ENCODE assay signal across 18 cellular contexts in the genomic region with DNA sequence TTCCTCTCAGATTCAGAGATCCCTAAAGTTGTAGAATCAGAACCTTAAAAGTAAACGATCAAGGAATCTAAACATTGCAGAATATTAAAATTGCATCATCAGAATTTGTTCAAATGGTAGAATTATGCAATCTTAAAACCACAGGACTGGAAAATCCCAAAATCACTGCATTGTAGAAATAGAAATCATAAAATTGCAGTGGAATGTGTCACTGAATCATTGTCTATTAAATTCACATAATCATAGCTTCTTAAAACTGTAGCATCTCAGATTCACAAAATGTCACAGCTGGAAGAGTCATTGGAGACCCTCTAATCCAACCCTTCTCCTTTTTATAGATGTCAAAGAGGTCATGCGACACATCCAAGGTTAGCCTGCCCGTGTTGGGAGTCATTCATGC. TPM values are rescaled to one million over a fixed set of nuclear protein-coding genes. Genes with fewer than 3 reads are reported as not detected.
DNase-seq lines count a peak whose midpoint lies in the region; ATAC-seq and TF ChIP-seq lines count a peak whose summit lies in the region.
"Had no signal": no experiment of that assay in that cellular context is flagged by ENCODE, and none has a peak within 500 bp of the region (broad histone marks: within the 10 kb centered on the region; RNA-seq: fewer than 3 reads in every experiment).

No MANE protein-coding gene starts in this region.

- no peak for ATAC-seq in GM19035 (IDR thresholded peaks at IDR 0.05; ENCODE audit: unreplicated experiment)
- ATAC-seq: activated T-helper 17 cell treated with anti-CD3 and anti-CD28 coated beads, Interleukin-2, amount 50 U/mL, for 72 hours; pancreas had no signal

- DNase-seq in ELR (ENCODE audit: low read depth) (peak; percentile 60), fibroblast of pulmonary artery (ENCODE audit: low read depth) (peak; percentile 75), suprapubic skin (ENCODE audit: low spot score in 2 of 2) (no peak), NCI-H128 (lab: John Stamatoyannopoulos, UW; ENCODE audit: unreplicated experiment) (no peak)
- DNase-seq in NK-92 treated with Interleukin-12 subunit alpha and Interleukin-12 subunit beta, amount 100 ng/mL, for 24 hours (lab: John Stamatoyannopoulos, UW): no peak
- DNase-seq in activated effector memory CD4-positive, alpha-beta T cell treated with anti-CD3 and anti-CD28 coated beads, Interleukin-2, amount 50 U/mL, for 16 hours: no peak
- DNase-seq: activated CD4-positive, alpha-beta memory T cell treated with anti-CD3 and anti-CD28 coated beads, Interleukin-2, amount 10 ng/mL, durations not matched to agents 7 days and 5 days; head of caudate nucleus; kidney; NCI-H1105 treated with DMSO at 0.1 percent for 48 hours; pancreas; SK-N-SH; stimulated activated CD4-positive, alpha-beta T cell treated with anti-CD3 and anti-CD28 coated beads, Interleukin-12 subunit alpha, Interleukin-12 subunit beta, amount 100 ng/mL, for 4 hours had no signal

- H3K27ac ChIP-seq in angular gyrus (ENCODE audit: low read depth, low read length): peak overlapping the region; percentile 55
- peak overlapping the region; percentile 54 for H3K27ac ChIP-seq in suprapubic skin
- H3K27ac ChIP-seq: pancreas, thoracic aorta had no signal

- H3K36me3 ChIP-seq in suprapubic skin: no peaks in the 10 kb centered on the region
- H3K36me3 ChIP-seq: pancreas, thoracic aorta had no signal

- H3K27me3 ChIP-seq in suprapubic skin: no peaks in the 10 kb centered on the region
- H3K27me3 ChIP-seq: pancreas had no signal

- TF ChIP-seq CTCF in fibroblast of pulmonary artery (IDR thresholded peaks at IDR 0.05; ENCODE audit: low read length, missing control alignments): no peak
- TF ChIP-seq CTCF in suprapubic skin (IDR thresholded peaks at IDR 0.05): no peak

- TF ChIP-seq EP300 in suprapubic skin (IDR thresholded peaks at IDR 0.05): no peak

- H3K4me3 ChIP-seq in fibroblast of pulmonary artery (replicated peaks; ENCODE audit: low read depth, low read length) (no peak overlapping the region), suprapubic skin (no peak overlapping the region)
- H3K4me3 ChIP-seq: mucosa of descending colon, pancreas, thoracic aorta had no signal

- no peaks in the 10 kb centered on the region for H3K9me3 ChIP-seq in suprapubic skin
- H3K9me3 ChIP-seq: mucosa of descending colon, pancreas, SK-N-SH, thoracic aorta had no signal

- 59% methylated on average over 3 of the region's 3 CpGs for whole genome bisulfite sequencing in suprapubic skin

- TF ChIP-seq POLR2A in suprapubic skin (IDR thresholded peaks at IDR 0.05): no peak

- H3K4me1 ChIP-seq in suprapubic skin: peaks cover 16% of the 10 kb centered on the region
- H3K4me1 ChIP-seq: pancreas had no signal

RNA-seq across cellular contexts. Expression of a gene that starts 15.6 kb away (rescaled TPM):
- 10 to 100 TPM; 24.4 to 42.1 (median 28.9) TPM for total RNA-seq in suprapubic skin

RNA-seq across cellular contexts. Expression of a gene that starts 40.8 kb away (rescaled TPM):
- 100 to 1,000 TPM; 126 to 318 (median 160) TPM for total RNA-seq in suprapubic skin

Comparison
In these comparisons a context has a peak if more than half of its experiments do, and no peak if none do; other contexts are left out.
1. DNase-seq: peak in ELR (single experiment) and fibroblast of pulmonary artery (single experiment); none in suprapubic skin (0 of 2), NK-92 treated with Interleukin-12 subunit alpha and Interleukin-12 subunit beta, amount 100 ng/mL, for 24 hours (single experiment), NCI-H128 (single experiment) and activated effector memory CD4-positive, alpha-beta T cell treated with anti-CD3 and anti-CD28 coated beads, Interleukin-2, amount 50 U/mL, for 16 hours (single experiment).